20 cellular contexts compared by ENCODE assay signal in the genomic region with DNA sequence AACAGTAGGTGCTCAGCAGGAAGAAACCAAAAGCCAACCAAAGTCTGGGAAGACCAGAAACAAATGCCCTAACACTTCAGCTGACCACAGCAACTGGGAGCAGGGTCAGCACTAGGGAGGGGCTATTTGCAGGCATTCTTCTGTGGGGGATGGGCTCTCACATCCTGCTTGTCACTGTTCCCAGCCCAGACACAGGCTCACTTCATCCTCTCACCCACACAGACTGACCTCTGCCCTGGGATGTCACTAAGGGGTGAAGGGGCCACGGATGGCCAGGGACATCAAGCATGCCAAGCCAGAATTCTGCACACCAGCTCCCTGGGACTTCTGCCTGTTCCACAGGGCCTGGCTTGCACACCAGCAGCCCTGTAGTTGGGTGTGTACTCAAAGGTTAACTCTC. TPM values are rescaled to one million over a fixed set of nuclear protein-coding genes. Genes with fewer than 3 reads are reported as not detected.
"Had no signal": no experiment of that assay in that cellular context is flagged by ENCODE, and none has a peak within 500 bp of the region (broad histone marks: within the 10 kb centered on the region; RNA-seq: fewer than 3 reads in every experiment).

No MANE protein-coding gene starts in this region.

- H3K9me3 Mint-ChIP-seq: activated naive CD4-positive, alpha-beta T cell treated with anti-CD3 and anti-CD28 coated beads, Interleukin-2, amount 50 U/mL, for 24 hours; activated T-cell treated with anti-CD3 and anti-CD28 coated beads, Interleukin-2, amount 50 U/mL, for 24 hours; mesothelial cell of epicardium; stimulated activated naive B cell treated with anti-CD40 and anti-IgM and Interleukin-4, amounts not matched to agents 10 μg/mL and 1 μg/mL and 100 μg/mL, for 72 hours; T-helper 1 cell treated with Interleukin-12 subunit alpha and Interleukin-12 subunit beta and Interleukin-4 antibody, amounts not matched to agents 30 μg/mL and 1 μg/mL, for 36 hours had no signal

- H3K36me3 ChIP-seq: esophagus muscularis mucosa, spleen had no signal

- FAIRE-seq: endometrium, keratinocyte had no signal

- H3K36me3 Mint-ChIP-seq: activated naive CD4-positive, alpha-beta T cell treated with anti-CD3 and anti-CD28 coated beads, Interleukin-2, amount 50 U/mL, for 24 hours; mesothelial cell of epicardium; naive B cell; stimulated activated naive B cell treated with anti-CD40 and anti-IgM and Interleukin-4, amounts not matched to agents 10 μg/mL and 1 μg/mL and 100 μg/mL, for 72 hours had no signal

- H3K27me3 ChIP-seq: esophagus muscularis mucosa had no signal

- H3K4me3 ChIP-seq: esophagus muscularis mucosa, spleen had no signal

- DNase-seq: activated effector memory CD4-positive, alpha-beta T cell treated with Interleukin-2 at 50 U/mL for 16 hours; activated T-cell treated with anti-CD3 and anti-CD28 coated beads, Interleukin-2, amount 50 U/mL, for 24 hours; anterior cingulate cortex; cerebellar nuclear complex; dermis blood vessel endothelial cell; naive B cell; nucleus accumbens; right cardiac atrium; spleen; stimulated activated CD4-positive, alpha-beta T cell treated with anti-CD3 and anti-CD28 coated beads, Interleukin-1b, Interleukin-23, amount 100 ng/mL, for 48 hours; stimulated activated naive B cell treated with anti-CD40 and anti-IgM and Interleukin-4, amounts not matched to agents 10 μg/mL and 1 μg/mL and 100 μg/mL, for 72 hours; substantia nigra; trophoblast cell had no signal

- H3K27ac ChIP-seq: esophagus muscularis mucosa, spleen had no signal

- ATAC-seq: right cardiac atrium; stimulated activated naive B cell treated with anti-CD40 and anti-IgM and Interleukin-4, amounts not matched to agents 10 μg/mL and 1 μg/mL and 100 μg/mL, for 72 hours had no signal

- H3K27ac Mint-ChIP-seq: activated naive CD4-positive, alpha-beta T cell treated with anti-CD3 and anti-CD28 coated beads, Interleukin-2, amount 50 U/mL, for 24 hours; activated T-cell treated with anti-CD3 and anti-CD28 coated beads, Interleukin-2, amount 50 U/mL, for 24 hours; mesothelial cell of epicardium; stimulated activated naive B cell treated with anti-CD40 and anti-IgM and Interleukin-4, amounts not matched to agents 10 μg/mL and 1 μg/mL and 100 μg/mL, for 72 hours; T-helper 1 cell treated with Interleukin-12 subunit alpha and Interleukin-12 subunit beta and Interleukin-4 antibody, amounts not matched to agents 30 μg/mL and 1 μg/mL, for 36 hours had no signal

- H3K4me3 Mint-ChIP-seq: activated naive CD4-positive, alpha-beta T cell treated with anti-CD3 and anti-CD28 coated beads, Interleukin-2, amount 50 U/mL, for 24 hours; activated T-cell treated with anti-CD3 and anti-CD28 coated beads, Interleukin-2, amount 50 U/mL, for 24 hours; mesothelial cell of epicardium; stimulated activated naive B cell treated with anti-CD40 and anti-IgM and Interleukin-4, amounts not matched to agents 10 μg/mL and 1 μg/mL and 100 μg/mL, for 72 hours; T-helper 1 cell treated with Interleukin-12 subunit alpha and Interleukin-12 subunit beta and Interleukin-4 antibody, amounts not matched to agents 30 μg/mL and 1 μg/mL, for 36 hours had no signal

- H3K9me3 ChIP-seq: esophagus muscularis mucosa, spleen had no signal

RNA-seq across cellular contexts. Expression of a gene that starts 28.7 kb away (rescaled TPM):
- total RNA-seq: dermis blood vessel endothelial cell, fibroblast of villous mesenchyme, spleen had no signal
- polyA plus RNA-seq: keratinocyte had no signal
